Comparison of ENCODE assay signal across 19 cellular contexts in the genomic region with DNA sequence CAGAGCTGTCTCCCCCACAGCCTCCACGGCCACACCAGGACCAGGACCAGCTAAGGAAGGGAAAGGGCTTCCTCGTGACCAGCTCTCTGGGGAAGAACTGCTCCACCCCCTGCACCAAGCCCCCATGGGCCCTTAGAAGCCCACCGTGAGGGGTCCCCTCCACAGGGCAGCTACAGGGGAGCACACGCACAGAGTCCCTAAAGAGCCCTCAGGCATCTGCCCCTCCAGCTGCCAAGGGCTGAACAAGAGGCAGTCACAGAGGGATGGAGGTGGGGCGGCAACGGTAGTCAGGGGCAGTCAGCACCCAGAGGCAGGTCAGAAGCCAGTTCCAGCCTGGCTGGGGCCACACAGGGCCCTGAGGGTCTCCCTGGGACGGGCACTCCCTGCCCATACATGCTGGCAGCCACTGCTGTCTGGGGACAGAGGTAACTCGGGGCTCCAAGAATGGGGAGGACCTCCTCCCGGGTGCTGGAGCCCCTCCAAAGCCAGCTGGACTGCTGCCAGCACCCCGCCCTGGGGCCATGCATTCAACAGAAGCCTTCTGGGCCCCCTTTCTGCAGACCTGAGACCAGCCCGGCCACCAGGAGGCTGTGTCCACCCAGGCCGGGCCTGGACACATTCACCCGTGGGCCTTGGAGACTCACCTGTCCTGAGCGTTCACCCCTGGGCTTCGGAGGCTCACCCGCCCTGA. TPM values are rescaled to one million over a fixed set of nuclear protein-coding genes. Genes with fewer than 3 reads are reported as not detected.
A peak's percentile ranks its signal among the peaks of the same experiment; 100 is the strongest.
DNase-seq lines count a peak whose midpoint lies in the region; ATAC-seq and TF ChIP-seq lines count a peak whose summit lies in the region.
"Had no signal": no experiment of that assay in that cellular context is flagged by ENCODE, and none has a peak within 500 bp of the region (broad histone marks: within the 10 kb centered on the region; RNA-seq: fewer than 3 reads in every experiment).

No MANE protein-coding gene starts in this region.

- peaks cover 0 to 13% (median 0%) of the 10 kb centered on the region in 4 donors for H3K4me1 ChIP-seq in Peyer's patch
- H3K4me1 ChIP-seq: SJCRH30 had no signal

- peaks cover 61% of the 10 kb centered on the region for H3K36me3 Mint-ChIP-seq in activated naive CD8-positive, alpha-beta T cell treated with anti-CD3 and anti-CD28 coated beads, Interleukin-2, amount 50 U/mL, for 24 hours (ENCODE audit: low read depth)

- DNase-seq in Peyer's patch (peak in 2 of 3 donors; percentile 42 to 44), left colon (peak; percentile 5 to 17), sciatic nerve (ENCODE audit: low spot score) (peak; percentile 49), NCI-H1092 treated with DMSO at 0.1 percent for 48 hours (lab: John Stamatoyannopoulos, UW) (no peak), Kasumi-1 (lab: John Stamatoyannopoulos, UW) (no peak), NCI-H2196 (lab: John Stamatoyannopoulos, UW; ENCODE audit: unreplicated experiment) (no peak), NCI-H1048 (lab: John Stamatoyannopoulos, UW) (no peak)
- DNase-seq in activated naive CD8-positive, alpha-beta T cell treated with anti-CD3 and anti-CD28 coated beads, Interleukin-2, amount 50 U/mL, for 24 hours: no peak
- DNase-seq: activated CD4-positive, alpha-beta T cell treated with anti-CD3 and anti-CD28 coated beads for 36 hours; activated T-cell treated with anti-CD3 and anti-CD28 coated beads, Interleukin-2, amount 50 U/mL, for 4 hours; AML-193; GF-D8; NCI-H1436; SJCRH30 had no signal

- intact Hi-C loops in left colon (cut with DNase I, micrococcal nuclease): no loop called here
- intact Hi-C loops in sciatic nerve (cut with DNase I): no loop called here

- peaks cover 0 to 16% (median 0%) of the 10 kb centered on the region in 4 donors for H3K9me3 ChIP-seq in Peyer's patch

- no peak overlapping the region for H3K4me3 Mint-ChIP-seq in activated naive CD8-positive, alpha-beta T cell treated with anti-CD3 and anti-CD28 coated beads, Interleukin-2, amount 50 U/mL, for 24 hours
- H3K4me3 Mint-ChIP-seq: activated CD4-positive, alpha-beta T cell treated with anti-CD3 and anti-CD28 coated beads for 36 hours; activated T-cell treated with anti-CD3 and anti-CD28 coated beads, Interleukin-2, amount 50 U/mL, for 4 hours; central memory CD8-positive, alpha-beta T cell; GM23338; naive thymus-derived CD8-positive, alpha-beta T cell; T-helper 2 cell treated with Interferon-gamma antibody and Interleukin-4, amounts not matched to agents 5 μg/mL and 100 μg/mL, for 36 hours had no signal

- H3K9me3 Mint-ChIP-seq in activated naive CD8-positive, alpha-beta T cell treated with anti-CD3 and anti-CD28 coated beads, Interleukin-2, amount 50 U/mL, for 24 hours: peaks cover 28% of the 10 kb centered on the region

- TF ChIP-seq POLR2A in Peyer's patch (IDR thresholded peaks at IDR 0.05): no peak

- H3K27me3 Mint-ChIP-seq in activated naive CD8-positive, alpha-beta T cell treated with anti-CD3 and anti-CD28 coated beads, Interleukin-2, amount 50 U/mL, for 24 hours: no peaks in the 10 kb centered on the region
- H3K27me3 Mint-ChIP-seq: activated CD4-positive, alpha-beta T cell treated with anti-CD3 and anti-CD28 coated beads for 36 hours; central memory CD8-positive, alpha-beta T cell; naive thymus-derived CD8-positive, alpha-beta T cell had no signal

- H3K36me3 ChIP-seq in Peyer's patch: peaks cover 0 to 14% (median 0%) of the 10 kb centered on the region in 3 donors

- H3K27ac Mint-ChIP-seq in activated naive CD8-positive, alpha-beta T cell treated with anti-CD3 and anti-CD28 coated beads, Interleukin-2, amount 50 U/mL, for 24 hours: no peak overlapping the region
- H3K27ac Mint-ChIP-seq: activated CD4-positive, alpha-beta T cell treated with anti-CD3 and anti-CD28 coated beads for 36 hours; GM23338; naive thymus-derived CD8-positive, alpha-beta T cell; T-helper 2 cell treated with Interferon-gamma antibody and Interleukin-4, amounts not matched to agents 5 μg/mL and 100 μg/mL, for 36 hours had no signal

- H3K27me3 ChIP-seq in Peyer's patch: no peaks in the 10 kb centered on the region
- H3K27me3 ChIP-seq: SJCRH30 had no signal

- no peak for TF ChIP-seq CTCF in Peyer's patch (IDR thresholded peaks at IDR 0.05)

- peaks cover 2% of the 10 kb centered on the region for H3K4me1 Mint-ChIP-seq in activated naive CD8-positive, alpha-beta T cell treated with anti-CD3 and anti-CD28 coated beads, Interleukin-2, amount 50 U/mL, for 24 hours
- H3K4me1 Mint-ChIP-seq: central memory CD8-positive, alpha-beta T cell had no signal

- peak; percentile 47 for ATAC-seq in activated naive CD8-positive, alpha-beta T cell treated with anti-CD3 and anti-CD28 coated beads, Interleukin-2, amount 50 U/mL, for 24 hours
- ATAC-seq in left colon (no peak), sciatic nerve (no peak)
- ATAC-seq: activated CD4-positive, alpha-beta T cell treated with anti-CD3 and anti-CD28 coated beads for 36 hours; activated T-cell treated with anti-CD3 and anti-CD28 coated beads, Interleukin-2, amount 50 U/mL, for 4 hours; GM23338; naive thymus-derived CD8-positive, alpha-beta T cell had no signal

- H3K4me3 ChIP-seq in Peyer's patch: no peak overlapping the region
- H3K4me3 ChIP-seq: GM23338, SJCRH30 had no signal

- no peak overlapping the region for H3K27ac ChIP-seq in Peyer's patch
- H3K27ac ChIP-seq: KMS-11, SJCRH30 had no signal

RNA-seq across cellular contexts. Expression of a gene that starts 18.7 kb away (rescaled TPM):
- total RNA-seq in Peyer's patch: 10 to 100 TPM; 10.7 to 70.8 (median 30.5) TPM
- total RNA-seq in left colon: 10 to 100 TPM; 18.2 to 18.9 TPM
- 10.2 TPM for total RNA-seq in sciatic nerve

Comparison
In these comparisons a context has a peak if more than half of its experiments do, and no peak if none do; other contexts are left out.
1. DNase-seq: peak in Peyer's patch (2 of 3), left colon (2 of 2) and sciatic nerve (single experiment); none in activated naive CD8-positive, alpha-beta T cell treated with anti-CD3 and anti-CD28 coated beads, Interleukin-2, amount 50 U/mL, for 24 hours (single experiment), NCI-H1092 treated with DMSO at 0.1 percent for 48 hours (single experiment), Kasumi-1 (0 of 2), NCI-H2196 (single experiment) and NCI-H1048 (single experiment).